14 cellular contexts compared by ENCODE assay signal in the genomic region with DNA sequence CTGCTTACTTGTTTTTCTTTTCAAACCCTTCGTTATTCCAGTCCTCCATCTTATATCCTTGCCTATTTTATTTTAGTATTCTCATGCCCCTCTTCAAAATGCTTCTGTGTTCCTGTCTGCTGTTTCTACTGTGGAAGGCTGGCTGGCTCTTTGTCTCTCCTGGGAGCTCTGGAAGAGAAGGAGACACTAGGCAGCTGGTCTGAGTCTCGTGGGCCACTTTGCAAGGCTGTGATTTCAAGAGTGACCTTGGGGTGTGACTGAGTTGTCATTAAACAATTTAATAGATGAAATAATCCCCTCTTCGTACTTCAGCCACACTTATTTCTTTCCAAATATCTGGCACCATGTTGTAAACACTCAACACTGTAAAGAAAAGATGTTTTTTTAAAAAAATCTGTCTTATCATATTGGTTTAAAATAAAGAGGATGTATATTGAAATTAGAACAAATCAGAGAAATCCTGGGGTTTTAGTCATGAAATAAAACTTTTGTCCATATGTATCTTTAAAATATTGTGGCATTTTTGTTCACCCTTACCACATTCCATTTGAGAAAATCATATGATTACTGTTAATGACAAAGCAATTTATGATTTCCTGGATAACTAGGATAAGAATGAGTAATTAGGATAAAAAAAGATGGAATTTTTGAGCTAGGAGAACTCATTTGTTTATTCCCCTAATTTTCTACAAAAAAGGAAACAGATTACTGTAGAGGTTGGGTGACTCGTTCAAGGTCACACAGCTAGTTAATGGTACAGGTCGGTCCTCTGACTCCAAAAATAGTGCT.
DNase-seq lines count a peak whose midpoint lies in the region; ATAC-seq and TF ChIP-seq lines count a peak whose summit lies in the region.
"Had no signal": no experiment of that assay in that cellular context is flagged by ENCODE, and none has a peak within 500 bp of the region (broad histone marks: within the 10 kb centered on the region; RNA-seq: fewer than 3 reads in every experiment).

No MANE protein-coding gene starts in this region.

- H3K27ac ChIP-seq in foreskin keratinocyte: no peak overlapping the region
- H3K27ac ChIP-seq: right lobe of liver had no signal

- H3K4me2 ChIP-seq in skeletal muscle satellite cell (ENCODE audit: low read length): peak overlapping the region; percentile 54

- ATAC-seq in SK-N-SH treated with all-trans-retinoic acid at 6 μM for 48 hours (peak; percentile 45; the same call in 2 of the 3 replicates), foreskin keratinocyte (peak; percentile 61)
- no peak for ATAC-seq in activated T-cell treated with anti-CD3 and anti-CD28 coated beads, Interleukin-2, amount 50 U/mL, for 4 hours
- ATAC-seq: right lobe of liver; stimulated activated naive B cell treated with anti-CD40 and anti-IgM and Interleukin-4, amounts not matched to agents 10 μg/mL and 1 μg/mL and 100 μg/mL, for 72 hours had no signal

- H3K27me3 Mint-ChIP-seq in activated T-cell treated with anti-CD3 and anti-CD28 coated beads, Interleukin-2, amount 50 U/mL, for 4 hours (ENCODE audit: low read depth): no peaks in the 10 kb centered on the region

- H3K9me3 ChIP-seq in skeletal muscle satellite cell (replicated peaks; ENCODE audit: low read length): no peaks in the 10 kb centered on the region
- H3K9me3 ChIP-seq: right lobe of liver had no signal

- TF ChIP-seq CTCF in foreskin keratinocyte (conservative IDR thresholded peaks at IDR 0.05): no peak

- H3K4me3 ChIP-seq in skeletal muscle satellite cell (ENCODE audit: low read length): peak overlapping the region; percentile 8
- H3K4me3 ChIP-seq: right lobe of liver had no signal

- H3K36me3 Mint-ChIP-seq in activated T-cell treated with anti-CD3 and anti-CD28 coated beads, Interleukin-2, amount 50 U/mL, for 4 hours (ENCODE audit: insufficient read depth): no peaks in the 10 kb centered on the region
- H3K36me3 Mint-ChIP-seq: brain; stimulated activated naive B cell treated with anti-CD40 and anti-IgM and Interleukin-4, amounts not matched to agents 10 μg/mL and 1 μg/mL and 100 μg/mL, for 72 hours had no signal

- peak overlapping the region; percentile 27 for H3K9ac ChIP-seq in skeletal muscle satellite cell (ENCODE audit: low read depth, low read length)

- no peaks in the 10 kb centered on the region for H3K36me3 ChIP-seq in skeletal muscle satellite cell (ENCODE audit: insufficient read depth, low read length)
- H3K36me3 ChIP-seq: right lobe of liver had no signal

- DNase-seq in NCI-H748 (lab: John Stamatoyannopoulos, UW; ENCODE audit: unreplicated experiment): peak; percentile 11
- DNase-seq in NCI-H748 treated with DMSO at 0.1 percent for 48 hours (lab: John Stamatoyannopoulos, UW): no peak
- peak; percentile 31 to 52 for DNase-seq in foreskin keratinocyte
- DNase-seq in GM19238 (ENCODE audit: insufficient read length, low spot score): no peak
- DNase-seq in activated T-cell treated with anti-CD3 and anti-CD28 coated beads, Interleukin-2, amount 50 U/mL, for 4 hours: no peak
- DNase-seq in activated CD4-positive, CD25-positive, alpha-beta regulatory T cell (lab: John Stamatoyannopoulos, UW): no peak
- DNase-seq: activated CD8-positive, alpha-beta memory T cell treated with anti-CD3 and anti-CD28 coated beads for 24 hours; OCI-M1; right lobe of liver; stimulated activated naive B cell treated with anti-CD40 and anti-IgM and Interleukin-4, amounts not matched to agents 10 μg/mL and 1 μg/mL and 100 μg/mL, for 72 hours had no signal

- no peaks in the 10 kb centered on the region for H3K4me1 Mint-ChIP-seq in activated T-cell treated with anti-CD3 and anti-CD28 coated beads, Interleukin-2, amount 50 U/mL, for 4 hours (ENCODE audit: low read depth)
- H3K4me1 Mint-ChIP-seq: neural crest cell; stimulated activated naive B cell treated with anti-CD40 and anti-IgM and Interleukin-4, amounts not matched to agents 10 μg/mL and 1 μg/mL and 100 μg/mL, for 72 hours had no signal

- H3K9me3 Mint-ChIP-seq in activated T-cell treated with anti-CD3 and anti-CD28 coated beads, Interleukin-2, amount 50 U/mL, for 4 hours: no peaks in the 10 kb centered on the region
- H3K9me3 Mint-ChIP-seq: brain; neural crest cell; stimulated activated naive B cell treated with anti-CD40 and anti-IgM and Interleukin-4, amounts not matched to agents 10 μg/mL and 1 μg/mL and 100 μg/mL, for 72 hours had no signal

- H3K4me1 ChIP-seq in foreskin keratinocyte (peaks cover 13% of the 10 kb centered on the region), skeletal muscle satellite cell (ENCODE audit: control insufficient read depth, insufficient read depth, low read length) (peaks cover 30% of the 10 kb centered on the region)
- H3K4me1 ChIP-seq: right lobe of liver had no signal

- no peak overlapping the region for H3K4me3 Mint-ChIP-seq in activated T-cell treated with anti-CD3 and anti-CD28 coated beads, Interleukin-2, amount 50 U/mL, for 4 hours
- H3K4me3 Mint-ChIP-seq: brain; neural crest cell; stimulated activated naive B cell treated with anti-CD40 and anti-IgM and Interleukin-4, amounts not matched to agents 10 μg/mL and 1 μg/mL and 100 μg/mL, for 72 hours had no signal

- H3K27me3 ChIP-seq in foreskin keratinocyte (no peaks in the 10 kb centered on the region), skeletal muscle satellite cell (ENCODE audit: control insufficient read depth, insufficient read depth, low read length) (no peaks in the 10 kb centered on the region)
- H3K27me3 ChIP-seq: right lobe of liver had no signal

TF ChIP-seq in SK-N-SH treated with all-trans-retinoic acid at 6 μM for 48 hours, 23 proteins besides CTCF, POLR2A, EP300 and RAD21:
- TF ChIP-seq, protein P1, sequence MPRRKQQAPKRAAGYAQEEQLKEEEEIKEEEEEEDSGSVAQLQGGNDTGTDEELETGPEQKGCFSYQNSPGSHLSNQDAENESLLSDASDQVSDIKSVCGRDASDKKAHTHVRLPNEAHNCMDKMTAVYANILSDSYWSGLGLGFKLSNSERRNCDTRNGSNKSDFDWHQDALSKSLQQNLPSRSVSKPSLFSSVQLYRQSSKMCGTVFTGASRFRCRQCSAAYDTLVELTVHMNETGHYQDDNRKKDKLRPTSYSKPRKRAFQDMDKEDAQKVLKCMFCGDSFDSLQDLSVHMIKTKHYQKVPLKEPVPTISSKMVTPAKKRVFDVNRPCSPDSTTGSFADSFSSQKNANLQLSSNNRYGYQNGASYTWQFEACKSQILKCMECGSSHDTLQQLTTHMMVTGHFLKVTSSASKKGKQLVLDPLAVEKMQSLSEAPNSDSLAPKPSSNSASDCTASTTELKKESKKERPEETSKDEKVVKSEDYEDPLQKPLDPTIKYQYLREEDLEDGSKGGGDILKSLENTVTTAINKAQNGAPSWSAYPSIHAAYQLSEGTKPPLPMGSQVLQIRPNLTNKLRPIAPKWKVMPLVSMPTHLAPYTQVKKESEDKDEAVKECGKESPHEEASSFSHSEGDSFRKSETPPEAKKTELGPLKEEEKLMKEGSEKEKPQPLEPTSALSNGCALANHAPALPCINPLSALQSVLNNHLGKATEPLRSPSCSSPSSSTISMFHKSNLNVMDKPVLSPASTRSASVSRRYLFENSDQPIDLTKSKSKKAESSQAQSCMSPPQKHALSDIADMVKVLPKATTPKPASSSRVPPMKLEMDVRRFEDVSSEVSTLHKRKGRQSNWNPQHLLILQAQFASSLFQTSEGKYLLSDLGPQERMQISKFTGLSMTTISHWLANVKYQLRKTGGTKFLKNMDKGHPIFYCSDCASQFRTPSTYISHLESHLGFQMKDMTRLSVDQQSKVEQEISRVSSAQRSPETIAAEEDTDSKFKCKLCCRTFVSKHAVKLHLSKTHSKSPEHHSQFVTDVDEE (CRISPR knock-in tag; IDR thresholded peaks at IDR 0.05): no peak
- TF ChIP-seq ISL1 (CRISPR knock-in tag; IDR thresholded peaks at IDR 0.05): peak; percentile 53; the same call in 1 of the 2 replicates

Comparison
In these comparisons a context has a peak if more than half of its experiments do, and no peak if none do; other contexts are left out.
1. DNase-seq: peak in NCI-H748 (single experiment) and foreskin keratinocyte (2 of 2); none in NCI-H748 treated with DMSO at 0.1 percent for 48 hours (single experiment), GM19238 (single experiment), activated T-cell treated with anti-CD3 and anti-CD28 coated beads, Interleukin-2, amount 50 U/mL, for 4 hours (single experiment) and activated CD4-positive, CD25-positive, alpha-beta regulatory T cell (0 of 4).
2. ATAC-seq: peak in SK-N-SH treated with all-trans-retinoic acid at 6 μM for 48 hours (single experiment) and foreskin keratinocyte (single experiment); none in activated T-cell treated with anti-CD3 and anti-CD28 coated beads, Interleukin-2, amount 50 U/mL, for 4 hours (0 of 2).